8 cellular contexts compared by ENCODE assay signal in the genomic region with DNA sequence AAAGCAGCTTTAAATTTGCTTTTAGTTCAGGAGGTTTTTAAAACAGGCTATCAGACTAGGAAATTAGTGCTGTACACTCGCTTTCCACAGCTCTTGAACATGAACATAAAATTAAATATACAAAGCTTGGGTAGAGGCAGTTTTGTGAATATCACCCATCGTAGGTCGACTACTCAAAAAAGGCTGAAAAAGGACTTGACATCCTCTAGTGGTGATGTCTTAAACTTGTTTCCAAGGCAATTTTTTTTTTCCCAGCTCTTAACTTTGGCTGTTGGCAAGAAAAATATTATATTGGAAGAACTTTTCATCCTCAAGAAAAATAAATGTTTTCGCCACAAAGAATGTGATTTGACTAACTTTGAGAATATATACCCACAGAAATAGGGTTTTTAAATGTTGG. TPM values are rescaled to one million over a fixed set of nuclear protein-coding genes. Genes with fewer than 3 reads are reported as not detected.
DNase-seq lines count a peak whose midpoint lies in the region; ATAC-seq and TF ChIP-seq lines count a peak whose summit lies in the region.

No MANE protein-coding gene starts in this region.

- no peak overlapping the region for H3K4me3 ChIP-seq in HCT116 (replicated peaks in 1 of 2; ENCODE audit: low read depth in 1 of 2, low read length in 2 of 2)
- H3K4me3 ChIP-seq in fibroblast of pulmonary artery (replicated peaks; ENCODE audit: low read depth, low read length) = no peak overlapping the region
- no peak overlapping the region for H3K4me3 ChIP-seq in transverse colon
- no peak overlapping the region for H3K4me3 ChIP-seq in vagina

- no peak overlapping the region for H3K4me2 ChIP-seq in HCT116 (ENCODE audit: low read length)

- TF ChIP-seq RAD21 in HCT116 (IDR thresholded peaks at IDR 0.05; ENCODE audit: low read depth) = peak; percentile 56

- no peaks in the 10 kb centered on the region for H3K36me3 ChIP-seq in HCT116 (ENCODE audit: control insufficient read depth in 1 of 2, insufficient read depth in 2 of 2, low read length in 2 of 2)
- no peaks in the 10 kb centered on the region for H3K36me3 ChIP-seq in transverse colon
- H3K36me3 ChIP-seq in vagina = no peaks in the 10 kb centered on the region

- no peaks in the 10 kb centered on the region for H3K9me3 ChIP-seq in HCT116 (ENCODE audit: control insufficient read depth in 1 of 2, insufficient read depth in 1 of 2, low read depth in 1 of 2, low read length in 2 of 2)
- no peaks in the 10 kb centered on the region for H3K9me3 ChIP-seq in transverse colon
- no peaks in the 10 kb centered on the region for H3K9me3 ChIP-seq in vagina

- DNase-seq in AG09319 (ENCODE audit: extremely low read depth, low read depth) = no peak
- DNase-seq in HCT116 (ENCODE audit: low read depth, low spot score) = peak; percentile 21
- DNase-seq in RKO (ENCODE audit: low spot score) = peak; percentile 78
- DNase-seq in fibroblast of pulmonary artery (ENCODE audit: low read depth) = peak; percentile 47
- DNase-seq in transverse colon = no peak
- no peak for DNase-seq in vagina (ENCODE audit: extremely low spot score in 2 of 2)
- no peak for DNase-seq in NK-92 treated with Interleukin-12 subunit alpha and Interleukin-12 subunit beta, amount 100 ng/mL, for 24 hours (lab: John Stamatoyannopoulos, UW)

- no peak overlapping the region for H2AFZ ChIP-seq in HCT116 (ENCODE audit: low read depth, low read length, poor library complexity, severe bottlenecking)

- peaks cover 55% of the 10 kb centered on the region for H3K79me2 ChIP-seq in HCT116 (ENCODE audit: insufficient read depth, low read length)

- TF ChIP-seq EP300 in transverse colon (IDR thresholded peaks at IDR 0.05; ENCODE audit: low read depth) = no peak

- in situ Hi-C loops in transverse colon (cut with MboI; ENCODE audit: low pct_ligation_motif_present in 1 of 4, low pct_unique_long_range_greater_than_20kb in 1 of 4, low sequenced_read_pairs in 3 of 4) = loop anchor here in 2 of 4 donors (10.0 to 25.0 kb wide), 2 partner anchors 160 to 163 kb away; no protein-coding TSS in a partner anchor

- no TSS peak for BruUV-seq in HCT116 (replicated peaks; lab: Mats Ljungman, UMichigan)

- RAD21 ChIA-PET in HCT116 (lab: Charles Lee; ENCODE audit: low non-redundant PET in 1 of 2, low total read pairs in 2 of 2, uncharacterized antibody in 2 of 2, unreplicated experiment in 2 of 2) = no interaction called here

- H3K27me3 ChIP-seq in HCT116 (ENCODE audit: insufficient read depth, low read length) (no peaks in the 10 kb centered on the region), transverse colon (peaks cover 2% of the 10 kb centered on the region), vagina (no peaks in the 10 kb centered on the region)

- TF ChIP-seq CTCF in AG09319 (IDR thresholded peaks at IDR 0.05; ENCODE audit: low read depth, low read length) = peak; percentile 73
- peak in 2 of 3 experiments; percentile 52 to 55; a peak in 4 of 6 replicates for TF ChIP-seq CTCF in HCT116 (IDR thresholded peaks at IDR 0.05 in 2 of 3, conservative IDR thresholded peaks at IDR 0.05 in 1 of 3; ENCODE audit: borderline replicate concordance in 1 of 3, insufficient read depth in 1 of 3, low read depth in 2 of 3, low read length in 2 of 3)
- peak; percentile 61 for TF ChIP-seq CTCF in fibroblast of pulmonary artery (IDR thresholded peaks at IDR 0.05; ENCODE audit: low read length, missing control alignments)
- peak; percentile 39 to 73 (median 52) for TF ChIP-seq CTCF in transverse colon (IDR thresholded peaks at IDR 0.05)
- TF ChIP-seq CTCF in vagina (IDR thresholded peaks at IDR 0.05) = peak in 1 of 3 experiments; percentile 40

- no peaks in the 10 kb centered on the region for H3K9me2 ChIP-seq in HCT116 (ENCODE audit: insufficient read depth)

- intact Hi-C loops in HCT116 (cut with micrococcal nuclease) = loop anchor here (5.0 kb wide), 1 partner anchor 170 kb away; no protein-coding TSS in a partner anchor
- intact Hi-C loops in transverse colon (cut with DNase I; ENCODE audit: low total_unique reads) = no loop called here
- intact Hi-C loops in vagina (cut with DNase I) = no loop called here

- H4K20me1 ChIP-seq in HCT116 (ENCODE audit: insufficient read depth) = no peaks in the 10 kb centered on the region

- WGBS in transverse colon (ENCODE audit: low coverage in 1 of 2), 2 donors = 12 to 25% methylated on average over 3 to 4 of the region's 4 CpGs

- ATAC-seq in HCT116 (no peak), GM18502 (IDR thresholded peaks at IDR 0.05; ENCODE audit: poor library complexity, unreplicated experiment) (no peak)

- H3K9ac ChIP-seq in HCT116 (ENCODE audit: low read length) = no peak overlapping the region

- H3K27ac ChIP-seq in HCT116 (ENCODE audit: low read depth, low read length) = no peak overlapping the region
- H3K27ac ChIP-seq in transverse colon = no peak overlapping the region
- H3K27ac ChIP-seq in vagina = no peak overlapping the region

- H3K4me1 ChIP-seq in HCT116 (ENCODE audit: control insufficient read depth in 1 of 2, insufficient read depth in 2 of 2, low read length in 2 of 2) = peaks cover 6 to 17% of the 10 kb centered on the region in 2 experiments; a peak in 3 of 4 replicates
- H3K4me1 ChIP-seq in transverse colon = peaks cover 3 to 38% (median 6%) of the 10 kb centered on the region in 4 donors
- peaks cover 14% of the 10 kb centered on the region for H3K4me1 ChIP-seq in vagina

- TF ChIP-seq POLR2A in HCT116 (IDR thresholded peaks at IDR 0.05; ENCODE audit: borderline replicate concordance, extremely low read depth, insufficient read depth, insufficient read length) (no peak), transverse colon (IDR thresholded peaks at IDR 0.05) (no peak), vagina (IDR thresholded peaks at IDR 0.05) (no peak)

- POLR2A ChIA-PET in HCT116 (lab: Charles Lee) = interaction anchor here (0.8 kb wide), 1 partner anchor 258 kb away, joined by 4 read pairs; the partner anchor contains the start of gene BCLAF1

- CTCF ChIA-PET in HCT116 (lab: Charles Lee) = interaction anchor here (0.7 to 1.3 kb wide), 8 partner anchors 8 to 320 kb away, joined by 3 to 5 read pairs (median 3); partner anchors contain the start of gene MAP3K5

TF ChIP-seq in HCT116, 20 proteins besides CTCF, POLR2A, EP300 and RAD21 (continues in another document):
- TF ChIP-seq POLR2AphosphoS5 (IDR thresholded peaks at IDR 0.05; ENCODE audit: low read depth, low read length) (no peak), SRF (IDR thresholded peaks at IDR 0.05; ENCODE audit: low read depth) (no peak), CBX3 (IDR thresholded peaks at IDR 0.05; ENCODE audit: low read depth) (no peak), MAX (IDR thresholded peaks at IDR 0.05) (no peak), ZNF274 (IDR thresholded peaks at IDR 0.05; ENCODE audit: low read depth, low read length) (no peak), TCF7L2 (IDR thresholded peaks at IDR 0.05; ENCODE audit: borderline replicate concordance, extremely low read depth, insufficient read depth, insufficient read length) (no peak), CEBPB (IDR thresholded peaks at IDR 0.05; ENCODE audit: low read depth) (no peak), JUND (IDR thresholded peaks at IDR 0.05) (no peak), REST (IDR thresholded peaks at IDR 0.05; ENCODE audit: low read depth) (no peak)
- TF ChIP-seq, protein P1, sequence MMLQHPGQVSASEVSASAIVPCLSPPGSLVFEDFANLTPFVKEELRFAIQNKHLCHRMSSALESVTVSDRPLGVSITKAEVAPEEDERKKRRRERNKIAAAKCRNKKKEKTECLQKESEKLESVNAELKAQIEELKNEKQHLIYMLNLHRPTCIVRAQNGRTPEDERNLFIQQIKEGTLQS (IDR thresholded peaks at IDR 0.05) = no peak

RNA-seq across cellular contexts. Expression of gene MAP7, which starts 2.9 kb away (rescaled TPM):
- total RNA-seq in HCT116 (2021; ENCODE audit: unreplicated experiment) = 35.5 TPM
- 18.7 and 22.1 TPM in 2 replicates for polyA plus RNA-seq in HCT116 (2012)
- total RNA-seq in transverse colon = 10 to 100 TPM; 40.6 to 61.3 (median 46.6) TPM
- total RNA-seq in vagina = 9.3 TPM

Comparison
In these comparisons a context has a peak if more than half of its experiments do, and no peak if none do; other contexts are left out.
1. DNase-seq: peak in HCT116 (single experiment), RKO (single experiment) and fibroblast of pulmonary artery (single experiment); none in AG09319 (single experiment), transverse colon (single experiment), vagina (0 of 2) and NK-92 treated with Interleukin-12 subunit alpha and Interleukin-12 subunit beta, amount 100 ng/mL, for 24 hours (single experiment).